Comparison of ENCODE assay signal across 8 cellular contexts in the genomic region with DNA sequence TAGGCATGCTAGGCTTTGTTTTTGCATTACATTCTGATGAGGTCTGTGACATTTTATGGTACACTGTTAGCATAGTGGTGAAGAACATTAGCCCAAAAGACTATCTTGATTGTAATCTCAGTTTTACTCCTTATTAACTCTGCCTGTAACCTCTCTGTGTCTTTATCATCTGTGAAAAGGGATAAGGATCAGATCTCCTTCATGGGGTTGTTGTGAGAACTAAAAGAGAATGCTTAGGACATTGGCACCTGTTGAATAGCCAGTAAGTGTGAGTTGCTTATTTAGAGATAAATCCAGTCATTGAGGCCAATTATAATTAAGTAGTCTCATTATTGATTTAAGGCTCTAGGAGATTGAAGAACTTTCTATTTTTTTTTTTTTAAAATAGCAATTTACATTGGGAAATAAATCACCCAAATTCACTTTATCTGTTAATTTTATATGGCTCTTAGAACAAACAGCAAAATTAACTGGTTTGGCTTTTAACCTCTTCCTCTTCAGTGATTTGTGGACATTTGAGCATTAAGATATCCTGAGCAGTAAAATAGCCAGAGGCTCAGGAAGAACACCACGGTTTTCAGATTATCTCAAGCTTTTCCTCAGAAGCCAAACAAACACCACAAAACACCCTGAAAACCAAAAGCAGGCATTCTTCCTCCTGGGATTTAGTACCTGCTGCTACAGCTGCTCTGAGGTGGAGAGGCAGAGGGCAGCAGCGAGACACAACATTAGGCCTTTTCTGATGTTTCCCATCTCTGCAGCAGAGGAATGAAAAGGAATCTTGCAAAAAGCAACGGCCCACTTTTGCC.
DNase-seq lines count a peak whose midpoint lies in the region; ATAC-seq and TF ChIP-seq lines count a peak whose summit lies in the region.

No MANE protein-coding gene starts in this region.

- in situ Hi-C loops in transverse colon (cut with MboI; ENCODE audit: low pct_ligation_motif_present in 1 of 4, low pct_unique_long_range_greater_than_20kb in 1 of 4, low sequenced_read_pairs in 3 of 4), result no loop called here

- H3K4me3 Mint-ChIP-seq in MCF 10A (ENCODE audit: unreplicated experiment) (no peak overlapping the region), CD14-positive monocyte (no peak overlapping the region)

- ATAC-seq in heart right ventricle (no peak), GM19351 (IDR thresholded peaks at IDR 0.05; ENCODE audit: unreplicated experiment) (no peak), GM19467 (IDR thresholded peaks at IDR 0.05; ENCODE audit: unreplicated experiment) (no peak)

- H3K27ac ChIP-seq in breast epithelium (no peak overlapping the region), heart right ventricle (no peak overlapping the region), transverse colon (no peak overlapping the region)

- TF ChIP-seq EP300 in transverse colon (IDR thresholded peaks at IDR 0.05; ENCODE audit: low read depth), result no peak

- TF ChIP-seq POLR2A in breast epithelium (IDR thresholded peaks at IDR 0.05), result no peak
- no peak for TF ChIP-seq POLR2A in transverse colon (IDR thresholded peaks at IDR 0.05)

- H3K4me1 ChIP-seq in breast epithelium, result no peaks in the 10 kb centered on the region
- peaks cover 0 to 30% (median 5%) of the 10 kb centered on the region in 9 donors for H3K4me1 ChIP-seq in heart right ventricle
- H3K4me1 ChIP-seq in transverse colon, result peaks cover 0 to 7% (median 0%) of the 10 kb centered on the region in 4 donors

- H3K27me3 Mint-ChIP-seq in MCF 10A (ENCODE audit: insufficient read depth, unreplicated experiment) (no peaks in the 10 kb centered on the region), CD14-positive monocyte (ENCODE audit: low read depth in 3 of 3) (no peaks in the 10 kb centered on the region)

- H3K4me3 ChIP-seq in breast epithelium (no peak overlapping the region), heart right ventricle (no peak overlapping the region), transverse colon (no peak overlapping the region)

- H3K4me1 Mint-ChIP-seq in MCF 10A (ENCODE audit: insufficient read depth, unreplicated experiment) (no peaks in the 10 kb centered on the region), CD14-positive monocyte (no peaks in the 10 kb centered on the region)

- H3K36me3 ChIP-seq in breast epithelium (no peaks in the 10 kb centered on the region), heart right ventricle (peaks cover 0 to 27% (median 4%) of the 10 kb centered on the region in 9 donors), transverse colon (no peaks in the 10 kb centered on the region)

- H3K27me3 ChIP-seq in breast epithelium (no peaks in the 10 kb centered on the region), heart right ventricle (no peaks in the 10 kb centered on the region), transverse colon (no peaks in the 10 kb centered on the region)

- CTCF ChIA-PET in MCF 10A (lab: Yijun Ruan, JAX), result interaction anchor here (0.6 to 1.1 kb wide), 5 partner anchors 11 to 219 kb away, joined by 3 to 5 read pairs (median 3); no protein-coding TSS in a partner anchor

- POLR2A ChIA-PET in MCF 10A (lab: Yijun Ruan, JAX), result interaction anchor here (1.0 kb wide), 1 partner anchor 8 kb away, joined by 5 read pairs; no protein-coding TSS in a partner anchor

- BruUV-seq in MCF 10A (replicated peaks; lab: Mats Ljungman, UMichigan), result no TSS peak

- H3K27ac Mint-ChIP-seq in MCF 10A (ENCODE audit: low read depth, unreplicated experiment) (no peak overlapping the region), CD14-positive monocyte (no peak overlapping the region)

- intact Hi-C loops in MCF 10A (cut with micrococcal nuclease), result loop anchor here (1.0 kb wide), 1 partner anchor 228 kb away; no protein-coding TSS in a partner anchor
- intact Hi-C loops in breast epithelium (cut with DNase I; ENCODE audit: low total_unique reads), result no loop called here
- intact Hi-C loops in heart right ventricle (cut with DNase I), result loop anchor here in 1 of 10 donors (10.0 kb wide), 1 partner anchor 500 kb away; no protein-coding TSS in a partner anchor
- intact Hi-C loops in transverse colon (cut with DNase I; ENCODE audit: low total_unique reads), result no loop called here
- intact Hi-C loops in CD14-positive monocyte (cut with micrococcal nuclease), result no loop called here

- H3K9me3 Mint-ChIP-seq in MCF 10A (ENCODE audit: unreplicated experiment), result no peaks in the 10 kb centered on the region
- peaks cover 0 to 2% (median 0%) of the 10 kb centered on the region in 7 donors for H3K9me3 Mint-ChIP-seq in CD14-positive monocyte

- DNase-seq in MCF 10A (ENCODE audit: unreplicated experiment), result peak; percentile 40
- DNase-seq in breast epithelium (ENCODE audit: low spot score in 2 of 2), result no peak
- DNase-seq in RKO (ENCODE audit: low spot score), result peak; percentile 8
- DNase-seq in heart right ventricle, result peak in 1 of 2 donors; percentile 19
- DNase-seq in transverse colon, result peak; percentile 32
- no peak for DNase-seq in CD14-positive monocyte (ENCODE audit: low spot score)

- WGBS in heart right ventricle, 2 donors, result 32 to 35% methylated on average over 3 of the region's 3 CpGs
- 14 to 24% methylated on average over 2 to 3 of the region's 3 CpGs for WGBS in transverse colon (ENCODE audit: low coverage in 1 of 2), 2 donors

- H3K9me3 ChIP-seq in breast epithelium, result no peaks in the 10 kb centered on the region
- no peaks in the 10 kb centered on the region for H3K9me3 ChIP-seq in heart right ventricle
- H3K9me3 ChIP-seq in transverse colon, result no peaks in the 10 kb centered on the region

- peaks cover 9% of the 10 kb centered on the region for H3K36me3 Mint-ChIP-seq in MCF 10A (ENCODE audit: insufficient read depth, unreplicated experiment)
- H3K36me3 Mint-ChIP-seq in CD14-positive monocyte, result peaks cover 3 to 7% of the 10 kb centered on the region in 2 donors

- TF ChIP-seq CTCF in MCF 10A (IDR thresholded peaks at IDR 0.05; ENCODE audit: unreplicated experiment), result peak; percentile 36
- TF ChIP-seq CTCF in breast epithelium (IDR thresholded peaks at IDR 0.05), result peak in 1 of 3 donors; percentile 13
- peak in 7 of 9 donors; percentile 36 to 67 (median 48) for TF ChIP-seq CTCF in heart right ventricle (IDR thresholded peaks at IDR 0.05)
- peak; percentile 23 to 42 (median 27) for TF ChIP-seq CTCF in transverse colon (IDR thresholded peaks at IDR 0.05)
- TF ChIP-seq CTCF in CD14-positive monocyte (IDR thresholded peaks at IDR 0.05), result no peak

Comparison
In these comparisons a context has a peak if more than half of its experiments do, and no peak if none do; other contexts are left out.
1. DNase-seq: peak in MCF 10A (single experiment), RKO (single experiment) and transverse colon (single experiment); none in breast epithelium (0 of 2) and CD14-positive monocyte (single experiment).